1 cellular context compared by ENCODE assay signal in the genomic region with DNA sequence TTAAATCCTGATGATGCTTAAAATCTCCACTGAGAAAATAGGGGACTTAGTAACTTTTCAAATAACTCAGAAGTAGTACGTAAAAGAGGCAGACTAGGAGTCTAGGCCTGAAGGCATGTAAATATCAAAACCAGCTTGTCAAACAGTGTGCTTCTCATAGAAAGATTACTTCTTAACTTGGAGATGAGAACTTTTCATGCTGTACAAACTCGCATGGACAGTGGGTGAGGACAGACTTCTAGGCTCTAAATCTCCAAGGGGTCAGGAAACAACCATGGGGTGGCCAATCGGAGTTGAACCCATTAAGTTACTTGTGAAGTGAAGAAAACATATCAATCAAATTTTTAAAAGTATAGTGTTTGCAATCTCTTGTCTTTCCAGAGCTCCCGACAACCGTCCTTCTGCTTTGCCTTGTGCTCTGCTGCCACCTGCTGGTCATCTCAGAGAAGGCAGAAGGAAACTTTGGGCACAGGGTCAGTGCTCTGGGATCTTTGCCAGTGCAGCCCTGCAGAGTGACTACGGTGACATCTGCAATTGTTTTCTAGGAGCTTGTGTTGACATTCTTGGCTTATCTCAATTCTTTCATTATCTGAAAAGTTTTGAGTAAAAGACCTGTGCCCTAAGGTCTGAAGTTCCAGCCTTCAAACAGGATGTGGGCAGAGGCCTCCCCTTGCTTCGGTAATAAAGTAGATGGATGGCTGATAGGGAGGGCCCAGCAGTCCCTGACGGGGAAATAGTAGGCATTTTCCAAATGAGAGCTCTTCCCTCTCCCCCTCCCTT.
A peak's percentile ranks its signal among the peaks of the same experiment; 100 is the strongest.
TF ChIP-seq lines count a peak whose summit lies in the region.

No MANE protein-coding gene starts in this region.

TF ChIP-seq in K562, 482 proteins besides CTCF, POLR2A, EP300 and RAD21 (continued from another document and continues in another):
- TF ChIP-seq EP400 (IDR thresholded peaks at IDR 0.05) = 0 out of 2 replicates have a peak, but pooled peaks have one; percentile 22
- TF ChIP-seq, protein P1, sequence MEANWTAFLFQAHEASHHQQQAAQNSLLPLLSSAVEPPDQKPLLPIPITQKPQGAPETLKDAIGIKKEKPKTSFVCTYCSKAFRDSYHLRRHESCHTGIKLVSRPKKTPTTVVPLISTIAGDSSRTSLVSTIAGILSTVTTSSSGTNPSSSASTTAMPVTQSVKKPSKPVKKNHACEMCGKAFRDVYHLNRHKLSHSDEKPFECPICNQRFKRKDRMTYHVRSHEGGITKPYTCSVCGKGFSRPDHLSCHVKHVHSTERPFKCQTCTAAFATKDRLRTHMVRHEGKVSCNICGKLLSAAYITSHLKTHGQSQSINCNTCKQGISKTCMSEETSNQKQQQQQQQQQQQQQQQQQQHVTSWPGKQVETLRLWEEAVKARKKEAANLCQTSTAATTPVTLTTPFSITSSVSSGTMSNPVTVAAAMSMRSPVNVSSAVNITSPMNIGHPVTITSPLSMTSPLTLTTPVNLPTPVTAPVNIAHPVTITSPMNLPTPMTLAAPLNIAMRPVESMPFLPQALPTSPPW (CRISPR knock-in tag; IDR thresholded peaks at IDR 0.05) = peak; percentile 56; the same call in 1 of the 2 replicates
- 0 out of 4 replicates have a peak, but pooled peaks of 1 of the 2 experiments have one; percentile 51 for TF ChIP-seq ARNT (IDR thresholded peaks at IDR 0.05)
- TF ChIP-seq BMI1 (IDR thresholded peaks at IDR 0.05; ENCODE audit: low read length) = no peak
- TF ChIP-seq GATA2 (CRISPR knock-in tag; IDR thresholded peaks at IDR 0.05) = peak; percentile 68
- TF ChIP-seq RBM17 (IDR thresholded peaks at IDR 0.05; ENCODE audit: borderline replicate concordance, low read depth, low read length) = no peak
- TF ChIP-seq ZNF143 (CRISPR knock-in tag; IDR thresholded peaks at IDR 0.05) = no peak
- peak; percentile 76; the same call in 1 of the 2 replicates for TF ChIP-seq HDAC2 (IDR thresholded peaks at IDR 0.05)
- no peak for TF ChIP-seq SPI1 (IDR thresholded peaks at IDR 0.05; ENCODE audit: borderline replicate concordance, low read depth, low read length)
- no peak for TF ChIP-seq NBN (IDR thresholded peaks at IDR 0.05; ENCODE audit: low read depth)
- peak; percentile 51; the same call in 1 of the 2 replicates for TF ChIP-seq RNF2 (IDR thresholded peaks at IDR 0.05)
- peak; percentile 43 to 55; a peak in 3 of 4 replicates for TF ChIP-seq FOXK2 (conservative IDR thresholded peaks at IDR 0.05 in 1 of 2, IDR thresholded peaks at IDR 0.05 in 1 of 2; ENCODE audit: low read depth in 2 of 2)
- no peak for TF ChIP-seq ATF3 (IDR thresholded peaks at IDR 0.05)
- TF ChIP-seq ATF3 (CRISPR knock-in tag; conservative IDR thresholded peaks at IDR 0.05) = 0 out of 2 replicates have a peak, but pooled peaks have one; percentile 36
- peak; percentile 59 for TF ChIP-seq GABPA (tag; conservative IDR thresholded peaks at IDR 0.05; ENCODE audit: low read depth)
- peak; percentile 78; the same call in 1 of the 2 replicates for TF ChIP-seq TEAD4 (IDR thresholded peaks at IDR 0.05; ENCODE audit: low read length)
- no peak for TF ChIP-seq TEAD4 (CRISPR knock-in tag; IDR thresholded peaks at IDR 0.05; ENCODE audit: borderline replicate concordance)
- TF ChIP-seq ZNF445 (CRISPR knock-in tag; IDR thresholded peaks at IDR 0.05; ENCODE audit: low read depth) = no peak
- peak; percentile 61 to 71 for TF ChIP-seq NRF1 (conservative IDR thresholded peaks at IDR 0.05 in 1 of 2, IDR thresholded peaks at IDR 0.05 in 1 of 2)
- TF ChIP-seq ZNF551 (CRISPR knock-in tag; IDR thresholded peaks at IDR 0.05) = no peak
- TF ChIP-seq ZNF212 (CRISPR knock-in tag; IDR thresholded peaks at IDR 0.05) = no peak
- TF ChIP-seq MLLT1 (IDR thresholded peaks at IDR 0.05) = peak in 1 of 2 experiments; percentile 63; a peak in 1 of 4 replicates
- TF ChIP-seq ZEB2 (IDR thresholded peaks at IDR 0.05) = peak; percentile 85
- TF ChIP-seq ATF6 (CRISPR knock-in tag; IDR thresholded peaks at IDR 0.05) = peak; percentile 87; the same call in 1 of the 2 replicates
- TF ChIP-seq ZNF165 (CRISPR knock-in tag; IDR thresholded peaks at IDR 0.05; ENCODE audit: borderline replicate concordance) = no peak
- TF ChIP-seq, protein P2, sequence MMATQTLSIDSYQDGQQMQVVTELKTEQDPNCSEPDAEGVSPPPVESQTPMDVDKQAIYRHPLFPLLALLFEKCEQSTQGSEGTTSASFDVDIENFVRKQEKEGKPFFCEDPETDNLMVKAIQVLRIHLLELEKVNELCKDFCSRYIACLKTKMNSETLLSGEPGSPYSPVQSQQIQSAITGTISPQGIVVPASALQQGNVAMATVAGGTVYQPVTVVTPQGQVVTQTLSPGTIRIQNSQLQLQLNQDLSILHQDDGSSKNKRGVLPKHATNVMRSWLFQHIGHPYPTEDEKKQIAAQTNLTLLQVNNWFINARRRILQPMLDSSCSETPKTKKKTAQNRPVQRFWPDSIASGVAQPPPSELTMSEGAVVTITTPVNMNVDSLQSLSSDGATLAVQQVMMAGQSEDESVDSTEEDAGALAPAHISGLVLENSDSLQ (IDR thresholded peaks at IDR 0.05) = peak; percentile 56
- 0 out of 2 replicates have a peak, but pooled peaks have one; percentile 44 for TF ChIP-seq MTA3 (IDR thresholded peaks at IDR 0.05; ENCODE audit: borderline replicate concordance)
- peak; percentile 70 for TF ChIP-seq CXXC5 (CRISPR knock-in tag; IDR thresholded peaks at IDR 0.05)
- peak; percentile 66; the same call in 1 of the 2 replicates for TF ChIP-seq ZNF197 (CRISPR knock-in tag; IDR thresholded peaks at IDR 0.05; ENCODE audit: low read depth)
- no peak for TF ChIP-seq NR2C2 (CRISPR knock-in tag; IDR thresholded peaks at IDR 0.05)
- TF ChIP-seq NR2C2 (tag; IDR thresholded peaks at IDR 0.05) = peak; percentile 45
- no peak for TF ChIP-seq RUNX1 (IDR thresholded peaks at IDR 0.05; ENCODE audit: low read depth)
- TF ChIP-seq HOXB6 (CRISPR knock-in tag; IDR thresholded peaks at IDR 0.05; ENCODE audit: borderline replicate concordance) = no peak
- TF ChIP-seq NCOA2 (IDR thresholded peaks at IDR 0.05; ENCODE audit: partially characterized antibody in 2 of 2) = no peak
- TF ChIP-seq CBFB (CRISPR knock-in tag; IDR thresholded peaks at IDR 0.05) = no peak
- TF ChIP-seq ESRRA (IDR thresholded peaks at IDR 0.05; ENCODE audit: borderline replicate concordance, low read depth) = peak; percentile 64; the same call in 1 of the 2 replicates
- peak; percentile 70 for TF ChIP-seq ARID1B (IDR thresholded peaks at IDR 0.05)
- peak; percentile 99 for TF ChIP-seq SOX6 (IDR thresholded peaks at IDR 0.05)
- TF ChIP-seq, protein P3, sequence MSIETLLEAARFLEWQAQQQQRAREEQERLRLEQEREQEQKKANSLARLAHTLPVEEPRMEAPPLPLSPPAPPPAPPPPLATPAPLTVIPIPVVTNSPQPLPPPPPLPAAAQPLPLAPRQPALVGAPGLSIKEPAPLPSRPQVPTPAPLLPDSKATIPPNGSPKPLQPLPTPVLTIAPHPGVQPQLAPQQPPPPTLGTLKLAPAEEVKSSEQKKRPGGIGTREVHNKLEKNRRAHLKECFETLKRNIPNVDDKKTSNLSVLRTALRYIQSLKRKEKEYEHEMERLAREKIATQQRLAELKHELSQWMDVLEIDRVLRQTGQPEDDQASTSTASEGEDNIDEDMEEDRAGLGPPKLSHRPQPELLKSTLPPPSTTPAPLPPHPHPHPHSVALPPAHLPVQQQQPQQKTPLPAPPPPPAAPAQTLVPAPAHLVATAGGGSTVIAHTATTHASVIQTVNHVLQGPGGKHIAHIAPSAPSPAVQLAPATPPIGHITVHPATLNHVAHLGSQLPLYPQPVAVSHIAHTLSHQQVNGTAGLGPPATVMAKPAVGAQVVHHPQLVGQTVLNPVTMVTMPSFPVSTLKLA (conservative IDR thresholded peaks at IDR 0.05) = no peak; a peak in 2 of 4 replicates
- no peak for TF ChIP-seq ATF1 (CRISPR knock-in tag; IDR thresholded peaks at IDR 0.05)
- TF ChIP-seq ATF1 (tag; IDR thresholded peaks at IDR 0.05) = peak; percentile 57
- TF ChIP-seq MCM7 (IDR thresholded peaks at IDR 0.05) = no peak
- TF ChIP-seq E2F8 (IDR thresholded peaks at IDR 0.05; ENCODE audit: low read depth, partially characterized antibody) = peak; percentile 36
- TF ChIP-seq E2F5 (CRISPR knock-in tag; IDR thresholded peaks at IDR 0.05) = no peak
- peak; percentile 63; the same call in 1 of the 2 replicates for TF ChIP-seq FOSL1 (tag; conservative IDR thresholded peaks at IDR 0.05)
- TF ChIP-seq SMAD4 (CRISPR knock-in tag; conservative IDR thresholded peaks at IDR 0.05) = no peak; the same call in 1 of the 2 replicates
- TF ChIP-seq PTBP1 (IDR thresholded peaks at IDR 0.05; ENCODE audit: low read depth, low read length) = no peak
- peak; percentile 38; the same call in 1 of the 2 replicates for TF ChIP-seq CEBPB (tag; IDR thresholded peaks at IDR 0.05)
- no peak for TF ChIP-seq ZNF586 (CRISPR knock-in tag; conservative IDR thresholded peaks at IDR 0.05)
- 0 out of 2 replicates have a peak, but pooled peaks have one; percentile 34 for TF ChIP-seq ZNF263 (CRISPR knock-in tag; IDR thresholded peaks at IDR 0.05; ENCODE audit: borderline replicate concordance)
- no peak for TF ChIP-seq YY1 (IDR thresholded peaks at IDR 0.05; ENCODE audit: borderline replicate concordance in 1 of 3, control insufficient read depth in 1 of 3, extremely low read depth in 1 of 3, insufficient read depth in 3 of 3, insufficient read length in 1 of 3, insufficient replicate concordance in 2 of 3, low read depth in 1 of 3, low read length in 2 of 3)
- TF ChIP-seq, protein P4, sequence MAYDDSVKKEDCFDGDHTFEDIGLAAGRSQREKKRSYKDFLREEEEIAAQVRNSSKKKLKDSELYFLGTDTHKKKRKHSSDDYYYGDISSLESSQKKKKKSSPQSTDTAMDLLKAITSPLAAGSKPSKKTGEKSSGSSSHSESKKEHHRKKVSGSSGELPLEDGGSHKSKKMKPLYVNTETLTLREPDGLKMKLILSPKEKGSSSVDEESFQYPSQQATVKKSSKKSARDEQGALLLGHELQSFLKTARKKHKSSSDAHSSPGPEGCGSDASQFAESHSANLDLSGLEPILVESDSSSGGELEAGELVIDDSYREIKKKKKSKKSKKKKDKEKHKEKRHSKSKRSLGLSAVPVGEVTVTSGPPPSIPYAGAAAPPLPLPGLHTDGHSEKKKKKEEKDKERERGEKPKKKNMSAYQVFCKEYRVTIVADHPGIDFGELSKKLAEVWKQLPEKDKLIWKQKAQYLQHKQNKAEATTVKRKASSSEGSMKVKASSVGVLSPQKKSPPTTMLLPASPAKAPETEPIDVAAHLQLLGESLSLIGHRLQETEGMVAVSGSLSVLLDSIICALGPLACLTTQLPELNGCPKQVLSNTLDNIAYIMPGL (CRISPR knock-in tag; IDR thresholded peaks at IDR 0.05) = no peak
